ENCODE assay signal across 8 cellular contexts in the genomic region with DNA sequence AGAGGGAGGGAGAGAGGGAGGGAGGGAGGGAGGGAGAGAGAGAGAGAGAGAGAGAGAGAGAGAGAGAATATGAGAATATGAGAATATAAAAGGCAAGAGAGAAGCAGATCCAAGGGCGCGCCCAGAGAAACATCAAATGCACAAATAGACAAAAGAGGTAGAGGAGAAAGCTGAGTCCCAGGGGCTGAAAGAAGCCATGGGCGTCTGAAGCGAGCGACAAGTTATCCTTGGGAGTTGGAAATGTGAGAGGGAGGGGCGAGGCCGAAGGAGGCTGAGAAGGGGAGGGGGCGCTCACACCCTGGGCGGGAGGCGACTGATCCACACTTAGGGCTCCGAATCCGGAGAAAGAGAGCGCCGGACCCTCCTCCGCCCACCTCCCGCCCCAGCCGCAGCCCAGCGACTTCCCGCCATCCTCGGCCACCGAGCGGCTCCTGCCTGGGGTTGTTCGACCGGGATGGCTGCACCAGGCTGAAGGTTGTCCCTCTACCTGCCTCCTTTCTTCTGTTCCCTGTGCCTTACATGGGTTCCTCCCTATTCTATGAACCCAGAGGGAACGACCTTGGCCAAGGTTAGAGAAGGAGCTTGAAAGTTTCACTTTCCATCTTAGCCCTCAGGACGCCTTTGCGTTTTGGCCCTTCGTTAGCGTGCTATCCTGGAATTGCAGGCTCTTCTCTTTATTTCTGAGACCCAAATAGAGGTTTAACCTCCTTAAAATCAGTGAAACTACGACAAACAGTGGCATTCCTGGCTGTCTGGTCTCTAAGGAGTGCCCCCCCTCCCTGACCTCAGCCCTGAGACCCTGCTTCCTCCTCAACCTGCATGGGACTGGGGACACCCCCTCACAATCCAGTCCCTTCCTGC. TPM values are rescaled to one million over a fixed set of nuclear protein-coding genes. Genes with fewer than 3 reads are reported as not detected.
A peak's percentile ranks its signal among the peaks of the same experiment; 100 is the strongest.
DNase-seq lines count a peak whose midpoint lies in the region; ATAC-seq and TF ChIP-seq lines count a peak whose summit lies in the region.

No MANE protein-coding gene starts in this region.

- peak overlapping the region; percentile 9 for H3K9ac ChIP-seq in mesendoderm (ENCODE audit: low read length)

- no peak overlapping the region for H2AK5ac ChIP-seq in mesendoderm (ENCODE audit: low read length)

- peaks cover 1% of the 10 kb centered on the region for H3K79me2 ChIP-seq in mesendoderm (ENCODE audit: control insufficient read depth, insufficient read depth, low read length)

- H3K23ac ChIP-seq in mesendoderm (ENCODE audit: low read length): no peak overlapping the region

- no peak overlapping the region for H3K27ac Mint-ChIP-seq in activated naive CD8-positive, alpha-beta T cell treated with anti-CD3 and anti-CD28 coated beads, Interleukin-2, amount 50 U/mL, for 24 hours

- no peak overlapping the region for H4K5ac ChIP-seq in mesendoderm (ENCODE audit: low read length)

- H3K4me1 ChIP-seq in HAP-1 (peaks cover 8% of the 10 kb centered on the region; the same call in 1 of the 2 replicates), mesendoderm (ENCODE audit: control insufficient read depth, low read depth, low read length) (peaks cover 2% of the 10 kb centered on the region)

- peak overlapping the region; percentile 34 for H3K4me3 ChIP-seq in AG09309 (ENCODE audit: control insufficient read depth, low read depth, low read length)
- peak overlapping the region; percentile 24 for H3K4me3 ChIP-seq in HAP-1
- peak overlapping the region; percentile 15 for H3K4me3 ChIP-seq in mesendoderm (ENCODE audit: low read length)

- H3K36me3 ChIP-seq in HAP-1 (replicated peaks): no peaks in the 10 kb centered on the region
- H3K36me3 ChIP-seq in mesendoderm (ENCODE audit: control insufficient read depth, insufficient read depth, low read length): no peaks in the 10 kb centered on the region

- H3K27me3 Mint-ChIP-seq in activated naive CD8-positive, alpha-beta T cell treated with anti-CD3 and anti-CD28 coated beads, Interleukin-2, amount 50 U/mL, for 24 hours: peaks cover 64% of the 10 kb centered on the region

- H3K27ac ChIP-seq in mesendoderm (ENCODE audit: low read depth, low read length): peak overlapping the region; percentile 81

- H3K18ac ChIP-seq in mesendoderm (ENCODE audit: low read length): no peak overlapping the region

- H3K4me3 Mint-ChIP-seq in activated naive CD8-positive, alpha-beta T cell treated with anti-CD3 and anti-CD28 coated beads, Interleukin-2, amount 50 U/mL, for 24 hours: peak overlapping the region; percentile 74

- H2BK120ac ChIP-seq in mesendoderm (ENCODE audit: low read depth, low read length): no peak overlapping the region

- DNase-seq in AG09309 (ENCODE audit: low read depth) (no peak), HAP-1 (ENCODE audit: low spot score in 2 of 2) (peak in 1 of 2 experiments; percentile 62), mesendoderm (peak; percentile 90), NCI-H1436 treated with DMSO at 0.1 percent for 48 hours (lab: John Stamatoyannopoulos, UW) (no peak)
- no peak for DNase-seq in activated naive CD8-positive, alpha-beta T cell treated with anti-CD3 and anti-CD28 coated beads, Interleukin-2, amount 50 U/mL, for 24 hours
- no peak for DNase-seq in stimulated activated CD4-positive, alpha-beta T cell treated with anti-CD3 and anti-CD28 coated beads, Interleukin-4, amount 100 ng/mL, for 1 hour
- DNase-seq in stimulated activated CD4-positive, alpha-beta T cell treated with anti-CD3 and anti-CD28 coated beads, Interleukin-4, amount 100 ng/mL, for 4 hours: no peak
- DNase-seq in activated CD4-positive, CD25-positive, alpha-beta regulatory T cell treated with anti-CD3 and anti-CD28 coated beads, Interleukin-2, amount 50 U/mL, for 72 hours: no peak

- H3K4me2 ChIP-seq in mesendoderm (ENCODE audit: low read length): peak overlapping the region; percentile 19

- no peaks in the 10 kb centered on the region for H3K79me1 ChIP-seq in mesendoderm (ENCODE audit: low read length)

- no peak overlapping the region for H3K4ac ChIP-seq in mesendoderm (ENCODE audit: low read depth, low read length)

- H4K8ac ChIP-seq in mesendoderm (ENCODE audit: low read depth, low read length): no peak overlapping the region

- TF ChIP-seq CTCF in AG09309 (IDR thresholded peaks at IDR 0.05; ENCODE audit: control insufficient read depth, insufficient read depth, low read depth, low read length, missing control alignments): no peak

- no CpG with 5 or more reads among the region's 30 CpGs for WGBS in mesendoderm (ENCODE audit: extremely low coverage, insufficient coverage, low lambda C conversion rate)

- peaks cover 11% of the 10 kb centered on the region for H3K27me3 ChIP-seq in HAP-1 (ENCODE audit: low read depth)
- H3K27me3 ChIP-seq in mesendoderm (ENCODE audit: insufficient read depth, low read length, poor library complexity): peaks cover 29% of the 10 kb centered on the region

- in situ Hi-C loops in HAP-1 (cut with MboI; ENCODE audit: low sequenced_read_pairs): no loop called here

- H3K9me3 Mint-ChIP-seq in activated naive CD8-positive, alpha-beta T cell treated with anti-CD3 and anti-CD28 coated beads, Interleukin-2, amount 50 U/mL, for 24 hours: no peaks in the 10 kb centered on the region

- H2BK5ac ChIP-seq in mesendoderm (ENCODE audit: low read length): no peak overlapping the region

- ATAC-seq in activated naive CD8-positive, alpha-beta T cell treated with anti-CD3 and anti-CD28 coated beads, Interleukin-2, amount 50 U/mL, for 24 hours: no peak

- H3K4me1 Mint-ChIP-seq in activated naive CD8-positive, alpha-beta T cell treated with anti-CD3 and anti-CD28 coated beads, Interleukin-2, amount 50 U/mL, for 24 hours: peaks cover 10% of the 10 kb centered on the region

- H3K36me3 Mint-ChIP-seq in activated naive CD8-positive, alpha-beta T cell treated with anti-CD3 and anti-CD28 coated beads, Interleukin-2, amount 50 U/mL, for 24 hours (ENCODE audit: low read depth): no peaks in the 10 kb centered on the region

- H3K9me3 ChIP-seq in HAP-1: no peaks in the 10 kb centered on the region

- peak overlapping the region; percentile 68 for H3K56ac ChIP-seq in mesendoderm (ENCODE audit: low read length)

- H2BK15ac ChIP-seq in mesendoderm (replicated peaks; ENCODE audit: low read depth): no peak overlapping the region

RNA-seq across cellular contexts. Expression of gene HOXB9, which starts 21.2 kb away (rescaled TPM):
- polyA plus RNA-seq in mesendoderm (2013, experiment 1 of 2): 0.17 TPM
- polyA plus RNA-seq in mesendoderm (2013, experiment 2 of 2): 0.10 TPM

RNA-seq across cellular contexts. Expression of gene HOXB8, which starts 32.2 kb away (rescaled TPM):
- polyA plus RNA-seq in mesendoderm (2013, experiment 1 of 2): not detected
- polyA plus RNA-seq in mesendoderm (2013, experiment 2 of 2): not detected

RNA-seq across cellular contexts. Expression of gene HOXB7, which starts 36.5 kb away (rescaled TPM):
- not detected for polyA plus RNA-seq in mesendoderm (2013, experiment 1 of 2)
- polyA plus RNA-seq in mesendoderm (2013, experiment 2 of 2): 0.04 TPM

RNA-seq across cellular contexts. Expression of gene HOXB6, which starts 42.5 kb away (rescaled TPM):
- not detected for polyA plus RNA-seq in mesendoderm (2013, experiment 1 of 2)
- not detected for polyA plus RNA-seq in mesendoderm (2013, experiment 2 of 2)

RNA-seq across cellular contexts. Expression of gene HOXB5, which starts 53.8 kb away (rescaled TPM):
- not detected for polyA plus RNA-seq in mesendoderm (2013, experiment 1 of 2)
- not detected for polyA plus RNA-seq in mesendoderm (2013, experiment 2 of 2)
